Comparison of ENCODE assay signal across 8 cellular contexts in the genomic region with DNA sequence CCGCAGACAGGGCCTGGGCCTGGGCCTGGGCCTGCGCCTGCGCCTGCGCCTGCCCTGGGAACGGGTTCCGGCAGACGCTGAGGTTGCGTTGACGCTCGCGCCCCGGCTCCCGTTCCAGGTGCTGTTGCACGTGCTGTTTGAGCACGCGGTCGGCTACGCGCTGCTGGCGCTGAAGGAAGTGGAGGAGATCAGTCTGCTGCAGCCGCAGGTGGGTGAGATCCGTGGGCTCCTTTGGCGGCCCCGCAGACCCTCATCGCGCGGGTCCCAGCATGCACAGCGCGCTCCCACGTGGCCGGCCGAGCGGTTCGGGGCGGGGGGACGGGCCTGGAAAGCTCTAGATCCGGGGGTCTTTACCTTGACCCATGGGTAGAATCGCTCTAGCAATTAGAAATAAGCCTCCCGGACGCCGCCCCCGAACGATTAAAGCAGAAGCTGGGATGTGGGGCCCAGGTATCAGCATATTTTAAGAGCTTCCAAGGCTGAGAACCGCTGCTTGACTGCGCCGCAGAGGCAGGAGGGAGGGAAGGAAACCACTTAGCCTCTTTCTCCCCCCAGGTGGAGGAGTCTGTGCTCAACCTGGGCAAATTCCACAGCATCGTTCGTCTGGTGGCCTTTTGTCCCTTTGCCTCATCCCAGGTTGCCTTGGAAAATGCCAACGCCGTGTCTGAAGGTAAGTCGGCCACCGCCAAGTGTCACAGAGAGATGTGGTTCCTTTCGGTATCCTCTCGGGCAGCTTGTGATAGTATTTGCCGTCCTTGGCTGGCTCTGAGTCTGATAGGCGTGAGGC. TPM values are rescaled to one million over a fixed set of nuclear protein-coding genes. Genes with fewer than 3 reads are reported as not detected.
DNase-seq lines count a peak whose midpoint lies in the region; ATAC-seq, FAIRE-seq and TF ChIP-seq lines count a peak whose summit lies in the region.

No MANE protein-coding gene starts in this region.

- H4K20me1 ChIP-seq in GM23248 (ENCODE audit: insufficient read depth): no peaks in the 10 kb centered on the region

- H3K4me3 ChIP-seq in GM23248: peak overlapping the region; percentile 89
- peak overlapping the region; percentile 89 for H3K4me3 ChIP-seq in LNCaP clone FGC (ENCODE audit: low read depth, low read length)
- H3K4me3 ChIP-seq in ovary: peak overlapping the region; percentile 87

- no peak for TF ChIP-seq EP300 in ovary (IDR thresholded peaks at IDR 0.05)

- no peak for FAIRE-seq in H54 (lab: Jason Lieb, UNC)

- peak; percentile 36 for DNase-seq in DMS79 treated with DMSO at 0.1 percent for 48 hours (lab: John Stamatoyannopoulos, UW)
- DNase-seq in DMS79 (lab: John Stamatoyannopoulos, UW): no peak
- DNase-seq in GM23248: peak; percentile 63
- DNase-seq in LNCaP clone FGC (ENCODE audit: low read depth): no peak
- no peak for DNase-seq in activated T-cell treated with anti-CD3 and anti-CD28 coated beads, Interleukin-2, amount 50 U/mL, for 72 hours
- peak; percentile 73 for DNase-seq in Right ventricle myocardium inferior (ENCODE audit: missing footprints)
- DNase-seq in ovary: no peak
- no peak for DNase-seq in H54 (ENCODE audit: insufficient read length, low spot score)

- no peak for TF ChIP-seq CTCF in LNCaP clone FGC (IDR thresholded peaks at IDR 0.05; ENCODE audit: control insufficient read depth, extremely low read depth, insufficient read depth)
- TF ChIP-seq CTCF in ovary (IDR thresholded peaks at IDR 0.05): no peak

- intact Hi-C loops in Right ventricle myocardium inferior (cut with DNase I): loop anchor here (1.0 to 5.0 kb wide), 3 partner anchors 11 to 182 kb away; partner anchors contain the start of gene IDH3B
- intact Hi-C loops in ovary (cut with DNase I): loop anchor here in 2 of 4 donors (5.0 to 10.0 kb wide), 2 partner anchors 39 to 128 kb away; partner anchors contain the start of gene EBF4 (in 1 of the 2)

- H3K36me3 ChIP-seq in GM23248 (ENCODE audit: low read depth): peaks cover 39% of the 10 kb centered on the region
- no peaks in the 10 kb centered on the region for H3K36me3 ChIP-seq in ovary

- H2AFZ ChIP-seq in GM23248: peak overlapping the region; percentile 72

- H3K36me3 Mint-ChIP-seq in activated T-cell treated with anti-CD3 and anti-CD28 coated beads, Interleukin-2, amount 50 U/mL, for 72 hours (ENCODE audit: insufficient read depth in 2 of 2): peaks cover 25 to 33% of the 10 kb centered on the region in 2 donors

- in situ Hi-C loops in GM23248 (cut with MboI): no loop called here

- H3K9me3 ChIP-seq in GM23248 (ENCODE audit: low read depth): no peaks in the 10 kb centered on the region
- no peaks in the 10 kb centered on the region for H3K9me3 ChIP-seq in ovary

- no peaks in the 10 kb centered on the region for H3K9me2 ChIP-seq in GM23248 (ENCODE audit: insufficient read depth)

- no peaks in the 10 kb centered on the region for H3K27me3 ChIP-seq in GM23248 (replicated peaks; ENCODE audit: insufficient read depth)
- H3K27me3 ChIP-seq in ovary: no peaks in the 10 kb centered on the region

- WGBS in GM23248 (ENCODE audit: low coverage in 1 of 2, low lambda C conversion rate in 2 of 2, missing lambda C conversion rate in 2 of 2), 2 experiments: 1% methylated on average over 47 to 48 of the region's 56 CpGs
- WGBS in ovary, 3 donors: 1% methylated on average over 51 to 56 of the region's 56 CpGs

- TF ChIP-seq POLR2A in ovary (IDR thresholded peaks at IDR 0.05) (peak; percentile 1), H54 (IDR thresholded peaks at IDR 0.05; ENCODE audit: low read depth, low read length) (no peak)

- H3K4me2 ChIP-seq in GM23248 (ENCODE audit: unreplicated experiment): peak overlapping the region; percentile 98

- H3K4me1 ChIP-seq in GM23248 (ENCODE audit: insufficient read depth) (peaks cover 4% of the 10 kb centered on the region; the same call in 1 of the 2 replicates), ovary (ENCODE audit: insufficient read depth) (peaks cover 1% of the 10 kb centered on the region)

- ATAC-seq in activated T-cell treated with anti-CD3 and anti-CD28 coated beads, Interleukin-2, amount 50 U/mL, for 72 hours (replicated peaks in 1 of 2): peak; percentile 48 to 51
- peak; percentile 71 for ATAC-seq in Right ventricle myocardium inferior

- no peaks in the 10 kb centered on the region for H3K9me3 Mint-ChIP-seq in activated T-cell treated with anti-CD3 and anti-CD28 coated beads, Interleukin-2, amount 50 U/mL, for 72 hours

- H3K27ac Mint-ChIP-seq in activated T-cell treated with anti-CD3 and anti-CD28 coated beads, Interleukin-2, amount 50 U/mL, for 72 hours: peak overlapping the region; percentile 94

- peak overlapping the region; percentile 95 to 96 for H3K4me3 Mint-ChIP-seq in activated T-cell treated with anti-CD3 and anti-CD28 coated beads, Interleukin-2, amount 50 U/mL, for 72 hours

- no peaks in the 10 kb centered on the region for H3K27me3 Mint-ChIP-seq in activated T-cell treated with anti-CD3 and anti-CD28 coated beads, Interleukin-2, amount 50 U/mL, for 72 hours (ENCODE audit: low read depth)

- H3K9ac ChIP-seq in GM23248: peak overlapping the region; percentile 90

- H3K27ac ChIP-seq in GM23248 (peak overlapping the region; percentile 37), ovary (peak overlapping the region; percentile 44 to 86)

- peaks cover 69% of the 10 kb centered on the region for H3K79me2 ChIP-seq in GM23248 (ENCODE audit: insufficient read depth)

- H3K4me1 Mint-ChIP-seq in activated T-cell treated with anti-CD3 and anti-CD28 coated beads, Interleukin-2, amount 50 U/mL, for 72 hours (ENCODE audit: low read depth): peaks cover 52% of the 10 kb centered on the region

- H3F3A ChIP-seq in GM23248 (ENCODE audit: insufficient read depth): peaks cover 49% of the 10 kb centered on the region

RNA-seq across cellular contexts. Expression of gene NOP56, which starts 0.5 kb away (rescaled TPM):
- 123 and 130 TPM in 2 replicates for total RNA-seq in GM23248 (2014; rRNA removed; shearing (Covaris generic))
- polyA plus RNA-seq in GM23248 (2016; fragmentation: Nextera tagmentation; extraction: Ambion mirVana): 139 and 149 TPM in 2 replicates
- 100 to 1,000 TPM; 263 to 392 TPM for total RNA-seq in activated T-cell treated with anti-CD3 and anti-CD28 coated beads, Interleukin-2, amount 50 U/mL, for 72 hours
- 46.7 TPM for total RNA-seq in Right ventricle myocardium inferior
- 100 to 1,000 TPM in 5 of 7 donors, 10 to 100 TPM in 2; 62.0 to 181 (median 134) TPM for total RNA-seq in ovary
- 100 to 1,000 TPM in 1 of 2 donors, 10 to 100 TPM in 1; 76.2 to 207 TPM for polyA plus RNA-seq in ovary

RNA-seq across cellular contexts. Expression of gene IDH3B, which starts 11.1 kb away (rescaled TPM):
- total RNA-seq in GM23248 (2014; rRNA removed; shearing (Covaris generic)): 76.3 and 91.1 TPM in 2 replicates
- polyA plus RNA-seq in GM23248 (2016; fragmentation: Nextera tagmentation; extraction: Ambion mirVana) (75.6 and 79.5 TPM in 2 replicates), ovary (100 to 1,000 TPM in 1 of 2 donors, 10 to 100 TPM in 1; 85.6 to 105 TPM)
- total RNA-seq in activated T-cell treated with anti-CD3 and anti-CD28 coated beads, Interleukin-2, amount 50 U/mL, for 72 hours: 100 to 1,000 TPM; 101 to 127 TPM
- total RNA-seq in Right ventricle myocardium inferior (255 TPM), ovary (10 to 100 TPM; 68.1 to 92.9 (median 85.9) TPM)

RNA-seq across cellular contexts. Expression of gene EBF4, which starts 39.7 kb away (rescaled TPM):
- 0.76 TPM in 1 of 2 replicates, not detected in the other for total RNA-seq in GM23248 (2014; rRNA removed; shearing (Covaris generic))
- polyA plus RNA-seq in GM23248 (2016; fragmentation: Nextera tagmentation; extraction: Ambion mirVana): 0.36 TPM in 1 of 2 replicates, not detected in the other
- total RNA-seq in activated T-cell treated with anti-CD3 and anti-CD28 coated beads, Interleukin-2, amount 50 U/mL, for 72 hours: 10 to 100 TPM in 1 of 2 donors, 1 to 10 TPM in 1; 8.9 to 23.0 TPM
- 4.7 TPM for total RNA-seq in Right ventricle myocardium inferior
- 10 to 100 TPM; 17.6 to 67.7 (median 55.5) TPM for total RNA-seq in ovary
- 10 to 100 TPM in 1 of 2 donors, 1 to 10 TPM in 1; 9.4 to 22.3 TPM for polyA plus RNA-seq in ovary

Comparison
In these comparisons a context has a peak if more than half of its experiments do, and no peak if none do; other contexts are left out.
1. DNase-seq: peak in DMS79 treated with DMSO at 0.1 percent for 48 hours (single experiment), GM23248 (single experiment) and Right ventricle myocardium inferior (single experiment); none in DMS79 (single experiment), LNCaP clone FGC (single experiment), activated T-cell treated with anti-CD3 and anti-CD28 coated beads, Interleukin-2, amount 50 U/mL, for 72 hours (0 of 2), ovary (0 of 5) and H54 (single experiment).
2. Peak in every context shown above with its lines, with median percentiles within 50 percentile points of each other: H3K4me3 ChIP-seq.